13 cellular contexts compared by ENCODE assay signal in the genomic region with DNA sequence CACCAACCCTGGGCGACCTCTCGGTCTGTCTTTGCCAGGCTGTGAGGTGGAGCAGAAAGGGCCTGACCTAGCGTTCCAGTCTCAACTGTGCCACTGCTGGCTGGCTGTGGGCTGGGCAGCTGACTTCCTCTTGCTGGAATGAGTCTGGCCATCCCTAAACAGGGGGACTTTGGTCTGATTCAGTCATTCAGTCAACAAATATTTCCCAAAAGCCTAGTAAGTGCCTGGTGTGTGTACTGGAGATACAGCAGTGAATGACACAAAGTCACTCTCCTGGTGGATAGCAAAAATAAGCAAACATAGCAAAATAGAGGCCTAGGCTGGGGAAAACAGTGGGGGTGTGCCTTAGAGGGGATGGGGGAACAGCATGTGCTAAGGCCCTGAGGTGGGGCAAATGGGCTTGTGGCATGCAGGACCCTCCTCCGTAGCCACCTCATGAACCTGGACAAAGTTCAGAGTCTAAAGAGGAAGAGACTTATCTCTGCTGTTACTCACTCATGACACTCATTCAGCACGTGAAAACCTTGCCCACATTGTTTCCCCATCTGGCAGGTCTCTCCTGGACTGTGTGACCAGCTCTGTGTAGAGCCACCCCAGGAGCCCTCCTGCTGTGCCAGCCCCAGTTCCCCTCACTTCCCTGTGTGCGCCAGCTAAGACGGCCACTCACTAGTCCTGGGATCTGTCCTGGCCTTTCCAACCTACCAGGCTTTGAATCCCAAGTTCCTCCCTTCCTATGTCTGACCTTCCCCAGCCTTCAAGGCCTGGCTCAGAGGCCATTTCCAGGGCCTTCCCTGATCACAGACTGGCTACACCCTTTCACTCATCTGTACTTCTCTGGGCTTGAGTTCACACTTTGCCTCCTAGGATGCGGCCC. TPM values are rescaled to one million over a fixed set of nuclear protein-coding genes. Genes with fewer than 3 reads are reported as not detected.
DNase-seq lines count a peak whose midpoint lies in the region; TF ChIP-seq lines count a peak whose summit lies in the region.
"Had no signal": no experiment of that assay in that cellular context is flagged by ENCODE, and none has a peak within 500 bp of the region (broad histone marks: within the 10 kb centered on the region; RNA-seq: fewer than 3 reads in every experiment).

No MANE protein-coding gene starts in this region.

- no peak overlapping the region for H2AFZ ChIP-seq in SK-N-SH (ENCODE audit: low read depth)

- no peak for TF ChIP-seq EP300 in SK-N-SH (IDR thresholded peaks at IDR 0.05; ENCODE audit: borderline replicate concordance in 1 of 2, low read depth in 1 of 2, low read length in 1 of 2)

- H3K4me1 Mint-ChIP-seq in progenitor cell of endocrine pancreas (ENCODE audit: low read depth) = peaks cover 12% of the 10 kb centered on the region

- 89% methylated on average over 6 of the region's 8 CpGs for WGBS in SK-N-SH (ENCODE audit: low lambda C conversion rate)

- peaks cover 60% of the 10 kb centered on the region for H3K79me2 ChIP-seq in SK-N-SH (ENCODE audit: insufficient read depth)

- H3K9me2 ChIP-seq in SK-N-SH = no peaks in the 10 kb centered on the region

- no peak for TF ChIP-seq CTCF in epithelial cell of proximal tubule (conservative IDR thresholded peaks at IDR 0.05; ENCODE audit: low read depth, low read length)
- no peak for TF ChIP-seq CTCF in progenitor cell of endocrine pancreas (IDR thresholded peaks at IDR 0.05; ENCODE audit: unreplicated experiment)
- no peak for TF ChIP-seq CTCF in SK-N-SH (IDR thresholded peaks at IDR 0.05)

- H4K20me1 ChIP-seq in SK-N-SH (ENCODE audit: insufficient read depth) = peaks cover 18% of the 10 kb centered on the region; the same call in 1 of the 2 replicates

- no peaks in the 10 kb centered on the region for H3F3A ChIP-seq in SK-N-SH (replicated peaks; ENCODE audit: insufficient read depth)

- H3K27me3 ChIP-seq in SK-N-SH (ENCODE audit: insufficient read depth) = no peaks in the 10 kb centered on the region

- H3K4me1 ChIP-seq in SK-N-SH (ENCODE audit: control insufficient read depth in 1 of 2, insufficient read depth in 2 of 2, low read depth in 1 of 2, low read length in 1 of 2) = peaks cover 12 to 13% of the 10 kb centered on the region in 2 experiments; a peak in 3 of 4 replicates
- H3K4me1 ChIP-seq: HAP-1 had no signal

- H3K27ac Mint-ChIP-seq in progenitor cell of endocrine pancreas = peak overlapping the region; percentile 9

- H3K4me3 Mint-ChIP-seq in progenitor cell of endocrine pancreas (ENCODE audit: low read depth) = no peak overlapping the region

- H3K36me3 ChIP-seq in SK-N-SH (replicated peaks in 1 of 2; ENCODE audit: control insufficient read depth in 1 of 2, insufficient read depth in 2 of 2, low read length in 1 of 2) = peaks cover 0 to 31% of the 10 kb centered on the region in 2 experiments

- H3K27me3 Mint-ChIP-seq in progenitor cell of endocrine pancreas = no peaks in the 10 kb centered on the region

- H3K9me3 Mint-ChIP-seq in progenitor cell of endocrine pancreas (ENCODE audit: low read depth) = no peaks in the 10 kb centered on the region

- peaks cover 9% of the 10 kb centered on the region for H3K36me3 Mint-ChIP-seq in progenitor cell of endocrine pancreas (ENCODE audit: insufficient read depth)

- CTCF ChIA-PET in SK-N-SH (lab: Yijun Ruan, JAX) = no interaction called here

- H3K9ac ChIP-seq in SK-N-SH = no peak overlapping the region

- DNase-seq in NOMO-1 treated with DMSO at 0.1 percent for 48 hours (lab: John Stamatoyannopoulos, UW; ENCODE audit: unreplicated experiment) (peak; percentile 32), NOMO-1 treated with dmso at 0.1 percent for 144 hours (lab: John Stamatoyannopoulos, UW; ENCODE audit: unreplicated experiment) (no peak), OCI-M1 (lab: John Stamatoyannopoulos, UW) (peak; percentile 58), epithelial cell of proximal tubule (ENCODE audit: low read depth) (peak; percentile 74), progenitor cell of endocrine pancreas (ENCODE audit: low spot score, unreplicated experiment) (no peak), NCI-H2196 (lab: John Stamatoyannopoulos, UW; ENCODE audit: unreplicated experiment) (no peak), SK-N-SH (no peak)
- DNase-seq in stimulated activated CD4-positive, alpha-beta T cell treated with anti-CD3 and anti-CD28 coated beads, Interleukin-4, amount 100 ng/mL, for 4 hours = no peak
- DNase-seq: activated naive CD4-positive, alpha-beta T cell treated with anti-CD3 and anti-CD28 coated beads, Interleukin-2, amount 50 U/mL, for 16 hours; NCI-H187; NK-92 treated with Interleukin-12 subunit alpha and Interleukin-12 subunit beta, amount 100 ng/mL, for 24 hours had no signal

- POLR2A ChIA-PET in SK-N-SH (lab: Yijun Ruan, JAX) = no interaction called here

- no peak overlapping the region; a peak in 1 of 4 replicates for H3K27ac ChIP-seq in SK-N-SH (ENCODE audit: low read depth in 2 of 2, low read length in 1 of 2)
- H3K27ac ChIP-seq: 22Rv1 had no signal

- H3K4me3 ChIP-seq in epithelial cell of proximal tubule (ENCODE audit: low read depth, low read length) (no peak overlapping the region), SK-N-SH (ENCODE audit: low read depth in 2 of 2, low read length in 1 of 2) (no peak overlapping the region)
- H3K4me3 ChIP-seq: HAP-1 had no signal

- H3K4me2 ChIP-seq in SK-N-SH = no peak overlapping the region

- TF ChIP-seq RAD21 in SK-N-SH (IDR thresholded peaks at IDR 0.05; ENCODE audit: low read length) = no peak

- no peaks in the 10 kb centered on the region for H3K9me3 ChIP-seq in SK-N-SH
- H3K9me3 ChIP-seq: HAP-1 had no signal

TF ChIP-seq in SK-N-SH, 30 proteins besides CTCF, POLR2A, EP300 and RAD21 (continues in another document):
- TF ChIP-seq RFX5 (IDR thresholded peaks at IDR 0.05; ENCODE audit: low read length) (no peak), EZH2phosphoT487 (IDR thresholded peaks at IDR 0.05; ENCODE audit: borderline replicate concordance, low read depth) (no peak), TAF1 (IDR thresholded peaks at IDR 0.05; ENCODE audit: borderline replicate concordance, low read depth, low read length) (no peak)
- TF ChIP-seq, protein P1, sequence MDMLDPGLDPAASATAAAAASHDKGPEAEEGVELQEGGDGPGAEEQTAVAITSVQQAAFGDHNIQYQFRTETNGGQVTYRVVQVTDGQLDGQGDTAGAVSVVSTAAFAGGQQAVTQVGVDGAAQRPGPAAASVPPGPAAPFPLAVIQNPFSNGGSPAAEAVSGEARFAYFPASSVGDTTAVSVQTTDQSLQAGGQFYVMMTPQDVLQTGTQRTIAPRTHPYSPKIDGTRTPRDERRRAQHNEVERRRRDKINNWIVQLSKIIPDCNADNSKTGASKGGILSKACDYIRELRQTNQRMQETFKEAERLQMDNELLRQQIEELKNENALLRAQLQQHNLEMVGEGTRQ (IDR thresholded peaks at IDR 0.05; ENCODE audit: borderline replicate concordance, low read depth, low read length) = no peak
- TF ChIP-seq, protein P2, sequence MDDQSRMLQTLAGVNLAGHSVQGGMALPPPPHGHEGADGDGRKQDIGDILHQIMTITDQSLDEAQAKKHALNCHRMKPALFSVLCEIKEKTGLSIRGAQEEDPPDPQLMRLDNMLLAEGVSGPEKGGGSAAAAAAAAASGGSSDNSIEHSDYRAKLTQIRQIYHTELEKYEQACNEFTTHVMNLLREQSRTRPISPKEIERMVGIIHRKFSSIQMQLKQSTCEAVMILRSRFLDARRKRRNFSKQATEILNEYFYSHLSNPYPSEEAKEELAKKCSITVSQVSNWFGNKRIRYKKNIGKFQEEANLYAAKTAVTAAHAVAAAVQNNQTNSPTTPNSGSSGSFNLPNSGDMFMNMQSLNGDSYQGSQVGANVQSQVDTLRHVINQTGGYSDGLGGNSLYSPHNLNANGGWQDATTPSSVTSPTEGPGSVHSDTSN (IDR thresholded peaks at IDR 0.05) = no peak
- TF ChIP-seq, protein P3, sequence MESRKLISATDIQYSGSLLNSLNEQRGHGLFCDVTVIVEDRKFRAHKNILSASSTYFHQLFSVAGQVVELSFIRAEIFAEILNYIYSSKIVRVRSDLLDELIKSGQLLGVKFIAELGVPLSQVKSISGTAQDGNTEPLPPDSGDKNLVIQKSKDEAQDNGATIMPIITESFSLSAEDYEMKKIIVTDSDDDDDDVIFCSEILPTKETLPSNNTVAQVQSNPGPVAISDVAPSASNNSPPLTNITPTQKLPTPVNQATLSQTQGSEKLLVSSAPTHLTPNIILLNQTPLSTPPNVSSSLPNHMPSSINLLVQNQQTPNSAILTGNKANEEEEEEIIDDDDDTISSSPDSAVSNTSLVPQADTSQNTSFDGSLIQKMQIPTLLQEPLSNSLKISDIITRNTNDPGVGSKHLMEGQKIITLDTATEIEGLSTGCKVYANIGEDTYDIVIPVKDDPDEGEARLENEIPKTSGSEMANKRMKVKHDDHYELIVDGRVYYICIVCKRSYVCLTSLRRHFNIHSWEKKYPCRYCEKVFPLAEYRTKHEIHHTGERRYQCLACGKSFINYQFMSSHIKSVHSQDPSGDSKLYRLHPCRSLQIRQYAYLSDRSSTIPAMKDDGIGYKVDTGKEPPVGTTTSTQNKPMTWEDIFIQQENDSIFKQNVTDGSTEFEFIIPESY (IDR thresholded peaks at IDR 0.05; ENCODE audit: borderline replicate concordance, low read depth) = no peak

RNA-seq across cellular contexts. Expression of a gene that starts 4.7 kb away (rescaled TPM):
- total RNA-seq in epithelial cell of proximal tubule (102 and 120 TPM in 2 replicates), progenitor cell of endocrine pancreas (62.0 and 67.5 TPM in 2 replicates)
- polyA plus RNA-seq in SK-N-SH (2012; rRNA removed) = 71.0 and 80.7 TPM in 2 replicates
- polyA plus RNA-seq in SK-N-SH (2012; cell fraction: cytosol; rRNA removed) = 41.7 and 56.7 TPM in 2 replicates
- polyA plus RNA-seq in SK-N-SH (2012; cell fraction: nucleus; rRNA removed) = 80.2 and 104 TPM in 2 replicates

RNA-seq across cellular contexts. Expression of a gene that starts 5.5 kb away (rescaled TPM):
- total RNA-seq in epithelial cell of proximal tubule = 219 and 256 TPM in 2 replicates
- total RNA-seq in progenitor cell of endocrine pancreas = 124 and 125 TPM in 2 replicates
- polyA plus RNA-seq in SK-N-SH (2012; rRNA removed) = 177 and 212 TPM in 2 replicates
- polyA plus RNA-seq in SK-N-SH (2012; cell fraction: cytosol; rRNA removed) = 176 and 201 TPM in 2 replicates
- 95.0 and 101 TPM in 2 replicates for polyA plus RNA-seq in SK-N-SH (2012; cell fraction: nucleus; rRNA removed)

RNA-seq across cellular contexts. Expression of a gene that starts 42.6 kb away (rescaled TPM):
- total RNA-seq in epithelial cell of proximal tubule (8.9 and 14.1 TPM in 2 replicates), progenitor cell of endocrine pancreas (23.6 and 24.6 TPM in 2 replicates)
- polyA plus RNA-seq in SK-N-SH (2012; rRNA removed) = 11.0 and 12.3 TPM in 2 replicates
- polyA plus RNA-seq in SK-N-SH (2012; cell fraction: cytosol; rRNA removed) = 3.1 and 5.2 TPM in 2 replicates
- polyA plus RNA-seq in SK-N-SH (2012; cell fraction: nucleus; rRNA removed) = 65.6 and 88.9 TPM in 2 replicates

RNA-seq across cellular contexts. Expression of a gene that starts 52.7 kb away (rescaled TPM):
- total RNA-seq in epithelial cell of proximal tubule = 14.5 and 32.1 TPM in 2 replicates
- total RNA-seq in progenitor cell of endocrine pancreas = 16.9 and 17.1 TPM in 2 replicates
- polyA plus RNA-seq in SK-N-SH (2012; rRNA removed) = 1.6 and 1.8 TPM in 2 replicates
- 0.45 and 0.63 TPM in 2 replicates for polyA plus RNA-seq in SK-N-SH (2012; cell fraction: cytosol; rRNA removed)
- 7.0 and 9.8 TPM in 2 replicates for polyA plus RNA-seq in SK-N-SH (2012; cell fraction: nucleus; rRNA removed)

RNA-seq across cellular contexts. Expression of a gene that starts 55.1 kb away (rescaled TPM):
- total RNA-seq in epithelial cell of proximal tubule = not detected in 2 replicates
- 0.50 and 0.75 TPM in 2 replicates for total RNA-seq in progenitor cell of endocrine pancreas
- polyA plus RNA-seq in SK-N-SH (2012; rRNA removed) = 0.30 and 0.49 TPM in 2 replicates
- 0.14 and 0.20 TPM in 2 replicates for polyA plus RNA-seq in SK-N-SH (2012; cell fraction: cytosol; rRNA removed)
- polyA plus RNA-seq in SK-N-SH (2012; cell fraction: nucleus; rRNA removed) = 1.4 and 1.7 TPM in 2 replicates

Comparison
In these comparisons a context has a peak if more than half of its experiments do, and no peak if none do; other contexts are left out.
1. DNase-seq: peak in NOMO-1 treated with DMSO at 0.1 percent for 48 hours (single experiment), OCI-M1 (single experiment) and epithelial cell of proximal tubule (single experiment); none in NOMO-1 treated with dmso at 0.1 percent for 144 hours (single experiment), progenitor cell of endocrine pancreas (single experiment), NCI-H2196 (single experiment), SK-N-SH (single experiment) and stimulated activated CD4-positive, alpha-beta T cell treated with anti-CD3 and anti-CD28 coated beads, Interleukin-4, amount 100 ng/mL, for 4 hours (0 of 2).